ENCODE assay signal across 8 cellular contexts in genomic region chr3:140128217-140129137, GRCh38.
A peak's percentile ranks its signal among the peaks of the same experiment; 100 is the strongest.
DNase-seq lines count a peak whose midpoint lies in the region; ATAC-seq and TF ChIP-seq lines count a peak whose summit lies in the region.

No MANE protein-coding gene starts in this region.

- H4K20me1 ChIP-seq in DOHH2 (ENCODE audit: control insufficient read depth, insufficient read depth, low read depth, low read length), result no peaks in the 10 kb centered on the region

- H3K27me3 ChIP-seq in DOHH2 (ENCODE audit: control insufficient read depth, low read length) (no peaks in the 10 kb centered on the region), left lung (no peaks in the 10 kb centered on the region)

- intact Hi-C loops in left lung (cut with DNase I), result no loop called here

- no peak overlapping the region for H3K4me2 ChIP-seq in DOHH2 (ENCODE audit: low read length)

- H3K4me3 ChIP-seq in DOHH2 (ENCODE audit: low read length) (no peak overlapping the region), astrocyte of the cerebellum (ENCODE audit: low read depth, low read length) (no peak overlapping the region), left lung (no peak overlapping the region)

- H3K79me2 ChIP-seq in DOHH2 (ENCODE audit: control insufficient read depth, low read length), result no peaks in the 10 kb centered on the region

- in situ Hi-C loops in astrocyte of the cerebellum (cut with HindIII; ENCODE audit: low sequenced_read_pairs), result no loop called here

- ATAC-seq in GM21381 (IDR thresholded peaks at IDR 0.05; ENCODE audit: unreplicated experiment) (peak; percentile 55), left lung (peak; percentile 75), HG02840 (IDR thresholded peaks at IDR 0.05; ENCODE audit: low FRiP score, unreplicated experiment) (no peak)

- no peaks in the 10 kb centered on the region for H3K9me3 ChIP-seq in DOHH2 (ENCODE audit: control insufficient read depth, insufficient read depth, low read length)
- no peaks in the 10 kb centered on the region for H3K9me3 ChIP-seq in left lung

- TF ChIP-seq CTCF in DOHH2 (IDR thresholded peaks at IDR 0.05; ENCODE audit: low read depth, low read length, poor library complexity, severe bottlenecking) (peak; percentile 67), astrocyte of the cerebellum (IDR thresholded peaks at IDR 0.05; ENCODE audit: low read depth, low read length, missing control alignments) (peak; percentile 50), left lung (IDR thresholded peaks at IDR 0.05) (no peak)

- DNase-seq in NCI-H1048 (lab: John Stamatoyannopoulos, UW) (peak; percentile 68), astrocyte of the cerebellum (ENCODE audit: low read depth) (no peak), left lung (peak in 1 of 2 donors; percentile 41), cerebellum (ENCODE audit: low spot score) (no peak), mesenteric fat pad (ENCODE audit: low spot score) (no peak)

- no peaks in the 10 kb centered on the region for H3K9me2 ChIP-seq in DOHH2 (replicated peaks; ENCODE audit: control insufficient read depth, low read length)

- no peaks in the 10 kb centered on the region for H3F3A ChIP-seq in DOHH2 (ENCODE audit: control insufficient read depth, insufficient read depth)

- H3K4me1 ChIP-seq in DOHH2 (ENCODE audit: control insufficient read depth, low read length), result peaks cover 6% of the 10 kb centered on the region
- no peaks in the 10 kb centered on the region for H3K4me1 ChIP-seq in left lung

- H3K36me3 ChIP-seq in DOHH2 (ENCODE audit: control insufficient read depth, low read length) (no peaks in the 10 kb centered on the region), left lung (no peaks in the 10 kb centered on the region)

- H3K27ac ChIP-seq in DOHH2 (ENCODE audit: low read depth, low read length) (no peak overlapping the region), left lung (no peak overlapping the region)

Comparison
In these comparisons a context has a peak if more than half of its experiments do, and no peak if none do; other contexts are left out.
1. CTCF ChIP-seq: peak in DOHH2 (single experiment) and astrocyte of the cerebellum (single experiment); none in left lung (0 of 2).